Comparison of ENCODE assay signal across 11 cellular contexts in genomic region chr17:74744349-74744713, GRCh38. TPM values are rescaled to one million over a fixed set of nuclear protein-coding genes. Genes with fewer than 3 reads are reported as not detected.
DNase-seq lines count a peak whose midpoint lies in the region; ATAC-seq, FAIRE-seq and TF ChIP-seq lines count a peak whose summit lies in the region.
"Had no signal": no experiment of that assay in that cellular context is flagged by ENCODE, and none has a peak within 500 bp of the region (broad histone marks: within the 10 kb centered on the region; RNA-seq: fewer than 3 reads in every experiment).

No MANE protein-coding gene starts in this region.

- H3K36me3 Mint-ChIP-seq in MCF 10A (ENCODE audit: insufficient read depth, unreplicated experiment) = no peaks in the 10 kb centered on the region
- H3K36me3 Mint-ChIP-seq in T-cell = no peaks in the 10 kb centered on the region
- no peaks in the 10 kb centered on the region for H3K36me3 Mint-ChIP-seq in stimulated activated naive B cell treated with anti-CD40 and anti-IgM and Interleukin-4, amounts not matched to agents 10 μg/mL and 1 μg/mL and 100 μg/mL, for 72 hours
- H3K36me3 Mint-ChIP-seq: WTC11 had no signal

- no peak overlapping the region for H2AFZ ChIP-seq in mammary epithelial cell (ENCODE audit: low read depth, low read length)
- no peak overlapping the region for H2AFZ ChIP-seq in keratinocyte (ENCODE audit: control insufficient read depth, low read length)

- H3K27ac Mint-ChIP-seq in MCF 10A (ENCODE audit: low read depth, unreplicated experiment) = peak overlapping the region; percentile 84
- peak overlapping the region; percentile 99 to 100 for H3K27ac Mint-ChIP-seq in T-cell
- H3K27ac Mint-ChIP-seq in stimulated activated naive B cell treated with anti-CD40 and anti-IgM and Interleukin-4, amounts not matched to agents 10 μg/mL and 1 μg/mL and 100 μg/mL, for 72 hours = peak overlapping the region; percentile 44
- H3K27ac Mint-ChIP-seq: progenitor cell of endocrine pancreas, WTC11 had no signal

- no peak for DNase-seq in MCF 10A (ENCODE audit: unreplicated experiment)
- DNase-seq in mammary epithelial cell = no peak
- no peak for DNase-seq in T-cell
- no peak for DNase-seq in keratinocyte (ENCODE audit: low read depth, low spot score)
- no peak for DNase-seq in stimulated activated naive B cell treated with anti-CD40 and anti-IgM and Interleukin-4, amounts not matched to agents 10 μg/mL and 1 μg/mL and 100 μg/mL, for 72 hours
- DNase-seq in GM19238 (ENCODE audit: insufficient read length, low spot score) = no peak

- CTCF ChIA-PET in MCF 10A (lab: Yijun Ruan, JAX) (interaction anchor here (0.6 to 4.7 kb wide), 10 partner anchors 12 to 444 kb away, joined by 3 to 74 read pairs (median 5); partner anchors contain the start of gene NAT9), mammary epithelial cell (lab: Charles Lee; ENCODE audit: low non-redundant PET) (interaction anchor here (0.5 to 0.7 kb wide), 6 partner anchors 97 to 178 kb away, joined by 3 to 5 read pairs (median 3); no protein-coding TSS in a partner anchor), T-cell (lab: Charles Lee) (interaction anchor here (0.6 to 2.4 kb wide), 10 partner anchors 10 to 87 kb away, joined by 3 to 11 read pairs (median 4); no protein-coding TSS in a partner anchor)

- TF ChIP-seq CTCF in MCF 10A (IDR thresholded peaks at IDR 0.05; ENCODE audit: unreplicated experiment) = no peak
- TF ChIP-seq CTCF in mammary epithelial cell (conservative IDR thresholded peaks at IDR 0.05 in 1 of 2, IDR thresholded peaks at IDR 0.05 in 1 of 2; ENCODE audit: extremely low read depth in 1 of 2, insufficient read depth in 1 of 2, low read depth in 1 of 2, low read length in 2 of 2) = no peak
- no peak for TF ChIP-seq CTCF in keratinocyte (optimal IDR thresholded peaks at IDR 0.05 in 1 of 3, IDR thresholded peaks at IDR 0.05 in 1 of 3, conservative IDR thresholded peaks at IDR 0.05 in 1 of 3; ENCODE audit: extremely low read depth in 1 of 3, insufficient read depth in 2 of 3, low read length in 3 of 3)

- H3K9me3 Mint-ChIP-seq in MCF 10A (ENCODE audit: unreplicated experiment) (no peaks in the 10 kb centered on the region), T-cell (no peaks in the 10 kb centered on the region)
- H3K9me3 Mint-ChIP-seq in stimulated activated naive B cell treated with anti-CD40 and anti-IgM and Interleukin-4, amounts not matched to agents 10 μg/mL and 1 μg/mL and 100 μg/mL, for 72 hours = no peaks in the 10 kb centered on the region

- FAIRE-seq in keratinocyte (lab: Jason Lieb, UNC) = no peak

- no peaks in the 10 kb centered on the region for H4K20me1 ChIP-seq in mammary epithelial cell (ENCODE audit: insufficient read depth, low read length)
- H4K20me1 ChIP-seq in keratinocyte (ENCODE audit: control insufficient read depth, extremely low read depth, insufficient read depth, low read length) = peaks cover 2% of the 10 kb centered on the region

- H3K79me2 ChIP-seq in mammary epithelial cell (ENCODE audit: insufficient read depth, low read length) (peaks cover 8% of the 10 kb centered on the region), keratinocyte (ENCODE audit: control insufficient read depth, insufficient read depth, low read length) (peaks cover 8% of the 10 kb centered on the region)

- H3K27me3 Mint-ChIP-seq in MCF 10A (ENCODE audit: insufficient read depth, unreplicated experiment) (peaks cover 9% of the 10 kb centered on the region), T-cell (no peaks in the 10 kb centered on the region)
- no peaks in the 10 kb centered on the region for H3K27me3 Mint-ChIP-seq in stimulated activated naive B cell treated with anti-CD40 and anti-IgM and Interleukin-4, amounts not matched to agents 10 μg/mL and 1 μg/mL and 100 μg/mL, for 72 hours

- no peaks in the 10 kb centered on the region for H3K9me1 ChIP-seq in keratinocyte (ENCODE audit: control insufficient read depth, extremely low read depth, insufficient read depth, low read length)

- POLR2A ChIA-PET in MCF 10A (lab: Yijun Ruan, JAX) = interaction anchor here (0.6 to 1.6 kb wide), 5 partner anchors 12 to 129 kb away, joined by 3 to 7 read pairs (median 4); no protein-coding TSS in a partner anchor
- POLR2A ChIA-PET in T-cell (lab: Charles Lee) = no interaction called here

- in situ Hi-C loops in mammary epithelial cell (cut with MboI; ENCODE audit: low sequenced_read_pairs in 2 of 2) = loop anchor here in 1 of 2 donors (10.0 kb wide), 1 partner anchor 110 kb away; the partner anchor contains the start of gene GRIN2C

- no peak overlapping the region for H3K9ac ChIP-seq in mammary epithelial cell (ENCODE audit: insufficient read depth, low read length)
- no peak overlapping the region for H3K9ac ChIP-seq in keratinocyte (ENCODE audit: control insufficient read depth, extremely low read depth, insufficient read depth, low read length)

- H3K27me3 ChIP-seq in mammary epithelial cell (ENCODE audit: insufficient read depth, low read length) (no peaks in the 10 kb centered on the region), keratinocyte (ENCODE audit: control insufficient read depth, extremely low read depth, insufficient read depth, low read length) (peaks cover 8% of the 10 kb centered on the region)
- H3K27me3 ChIP-seq: SJCRH30 had no signal

- H3K4me3 Mint-ChIP-seq in MCF 10A (ENCODE audit: unreplicated experiment) = peak overlapping the region; percentile 59
- peak overlapping the region in 2 of 3 donors; percentile 57 to 87 for H3K4me3 Mint-ChIP-seq in T-cell
- no peak overlapping the region for H3K4me3 Mint-ChIP-seq in stimulated activated naive B cell treated with anti-CD40 and anti-IgM and Interleukin-4, amounts not matched to agents 10 μg/mL and 1 μg/mL and 100 μg/mL, for 72 hours

- no peaks in the 10 kb centered on the region for H3K36me3 ChIP-seq in mammary epithelial cell (ENCODE audit: insufficient read depth, low read length)
- no peaks in the 10 kb centered on the region for H3K36me3 ChIP-seq in keratinocyte (ENCODE audit: control insufficient read depth in 2 of 2, extremely low read depth in 1 of 2, insufficient read depth in 2 of 2, low read length in 2 of 2)
- H3K36me3 ChIP-seq: SJCRH30 had no signal

- ATAC-seq in T-cell (replicated peaks in 1 of 4) (no peak), GM18519 (IDR thresholded peaks at IDR 0.05; ENCODE audit: low FRiP score, unreplicated experiment) (no peak), HG02938 (IDR thresholded peaks at IDR 0.05; ENCODE audit: unreplicated experiment) (no peak)
- no peak for ATAC-seq in stimulated activated naive B cell treated with anti-CD40 and anti-IgM and Interleukin-4, amounts not matched to agents 10 μg/mL and 1 μg/mL and 100 μg/mL, for 72 hours (replicated peaks)

- H3K27ac ChIP-seq in mammary epithelial cell (ENCODE audit: insufficient read depth, low read depth, low read length) (no peak overlapping the region), keratinocyte (ENCODE audit: control insufficient read depth, insufficient read depth, low read length) (no peak overlapping the region)
- H3K27ac ChIP-seq: SJCRH30 had no signal

- H3K4me1 ChIP-seq in mammary epithelial cell (ENCODE audit: insufficient read depth, low read length) (no peaks in the 10 kb centered on the region), keratinocyte (ENCODE audit: control insufficient read depth, extremely low read depth, insufficient read depth, low read length) (peaks cover 4% of the 10 kb centered on the region)

- H3K4me1 Mint-ChIP-seq in MCF 10A (ENCODE audit: insufficient read depth, unreplicated experiment) (peaks cover 6% of the 10 kb centered on the region), T-cell (peaks cover 71 to 80% (median 78%) of the 10 kb centered on the region in 3 donors)
- peaks cover 42 to 69% of the 10 kb centered on the region in 2 donors for H3K4me1 Mint-ChIP-seq in stimulated activated naive B cell treated with anti-CD40 and anti-IgM and Interleukin-4, amounts not matched to agents 10 μg/mL and 1 μg/mL and 100 μg/mL, for 72 hours

- H3K4me3 ChIP-seq in mammary epithelial cell (replicated peaks in 1 of 3; ENCODE audit: insufficient read depth in 1 of 3, low read depth in 2 of 3, low read length in 3 of 3) = no peak overlapping the region
- no peak overlapping the region for H3K4me3 ChIP-seq in keratinocyte (ENCODE audit: control insufficient read depth in 2 of 3, extremely low read depth in 1 of 3, insufficient read depth in 2 of 3, low read depth in 1 of 3, low read length in 3 of 3)
- H3K4me3 ChIP-seq: SJCRH30 had no signal

- 67% methylated on average over 2 of the region's 2 CpGs for WGBS in mammary epithelial cell (ENCODE audit: low coverage, missing lambda C conversion rate)

- dilution Hi-C loops in mammary epithelial cell (cut with HindIII; ENCODE audit: low sequenced_read_pairs) = no loop called here
- dilution Hi-C loops in keratinocyte (cut with MboI; ENCODE audit: extremely low pct_ligation_motif_present, low sequenced_read_pairs) = no loop called here

- BruUV-seq in MCF 10A (replicated peaks; lab: Mats Ljungman, UMichigan) (no TSS peak), mammary epithelial cell (replicated peaks; lab: Mats Ljungman, UMichigan) (no TSS peak)

- no peak overlapping the region for H3K4me2 ChIP-seq in mammary epithelial cell (ENCODE audit: insufficient read depth, low read depth, low read length)
- H3K4me2 ChIP-seq in keratinocyte (ENCODE audit: control insufficient read depth, extremely low read depth, insufficient read depth, low read depth, low read length) = peak overlapping the region; percentile 74

- intact Hi-C loops in MCF 10A (cut with micrococcal nuclease) (loop anchor here (1.0 kb wide), 1 partner anchor 26 kb away; no protein-coding TSS in a partner anchor), mammary epithelial cell (cut with micrococcal nuclease) (loop anchor here (1.0 to 5.0 kb wide), 4 partner anchors 26 to 214 kb away; no protein-coding TSS in a partner anchor)

- H3K9me3 ChIP-seq in mammary epithelial cell (replicated peaks; ENCODE audit: insufficient read depth, low read length) (no peaks in the 10 kb centered on the region), keratinocyte (ENCODE audit: control insufficient read depth, low read depth, low read length) (no peaks in the 10 kb centered on the region)
- H3K9me3 ChIP-seq: SJCRH30 had no signal

RNA-seq across cellular contexts. Expression of gene NHERF1, which starts 4.1 kb away (rescaled TPM):
- total RNA-seq in MCF 10A (2022) (23.9 and 25.3 TPM in 2 replicates), mammary epithelial cell (10 to 100 TPM in 1 of 2 donors, 1 to 10 TPM in 1; 5.8 to 24.6 TPM), T-cell (100 to 1,000 TPM; 104 to 260 (median 223) TPM)
- polyA plus RNA-seq in mammary epithelial cell (36.3 TPM), keratinocyte (30.6 to 48.8 TPM (median 45.6 TPM) in 3 replicates)
- polyA minus RNA-seq in mammary epithelial cell (59.6 TPM), keratinocyte (37.5 to 59.3 TPM (median 43.8 TPM) in 3 replicates)
- polyA plus RNA-seq in keratinocyte (2011; ENCODE audit: low read depth) = 11.9 TPM
- polyA plus RNA-seq in keratinocyte (2011; cell fraction: cytosol; rRNA removed) = 36.4 and 42.2 TPM in 2 replicates
- polyA plus RNA-seq in keratinocyte (2011; cell fraction: nucleus; rRNA removed) = 33.6 and 37.3 TPM in 2 replicates
- 28.0 and 41.5 TPM in 2 replicates for polyA plus RNA-seq in keratinocyte (2012; ENCODE audit: low replicate concordance)
- polyA minus RNA-seq in keratinocyte (2011; cell fraction: cytosol; rRNA and poly(A)+ RNA removed) = 28.4 TPM
- polyA minus RNA-seq in keratinocyte (2011; cell fraction: nucleus; rRNA and poly(A)+ RNA removed) = 11.5 and 12.3 TPM in 2 replicates

RNA-seq across cellular contexts. Expression of gene RAB37, which starts 7.3 kb away (rescaled TPM):
- not detected in 2 replicates for total RNA-seq in MCF 10A (2022)
- not detected for total RNA-seq in mammary epithelial cell
- not detected for polyA plus RNA-seq in mammary epithelial cell
- not detected for polyA minus RNA-seq in mammary epithelial cell
- total RNA-seq in T-cell = 10 to 100 TPM; 31.2 to 73.4 (median 40.7) TPM
- 0.03 to 0.09 TPM (median 0.05 TPM) in 3 replicates for polyA plus RNA-seq in keratinocyte
- not detected for polyA plus RNA-seq in keratinocyte (2011; ENCODE audit: low read depth)
- 0.03 and 0.07 TPM in 2 replicates for polyA plus RNA-seq in keratinocyte (2011; cell fraction: cytosol; rRNA removed)
- polyA plus RNA-seq in keratinocyte (2011; cell fraction: nucleus; rRNA removed) = 0.09 and 0.17 TPM in 2 replicates
- 0.08 TPM in 1 of 2 replicates, not detected in the other for polyA plus RNA-seq in keratinocyte (2012; ENCODE audit: low replicate concordance)
- not detected in 3 replicates for polyA minus RNA-seq in keratinocyte
- polyA minus RNA-seq in keratinocyte (2011; cell fraction: cytosol; rRNA and poly(A)+ RNA removed) = not detected
- not detected in 2 replicates for polyA minus RNA-seq in keratinocyte (2011; cell fraction: nucleus; rRNA and poly(A)+ RNA removed)

RNA-seq across cellular contexts. Expression of gene CD300LF, which starts 31.6 kb away (rescaled TPM):
- total RNA-seq in MCF 10A (2022) (not detected in 2 replicates), mammary epithelial cell (not detected), T-cell (under 1 TPM in 1 of 5 donors, not detected in 4; 0.25 TPM)
- polyA plus RNA-seq in mammary epithelial cell (not detected), keratinocyte (not detected in 3 replicates)
- polyA minus RNA-seq in mammary epithelial cell (not detected), keratinocyte (not detected in 3 replicates)
- not detected for polyA plus RNA-seq in keratinocyte (2011; ENCODE audit: low read depth)
- not detected in 2 replicates for polyA plus RNA-seq in keratinocyte (2011; cell fraction: cytosol; rRNA removed)
- polyA plus RNA-seq in keratinocyte (2011; cell fraction: nucleus; rRNA removed) = not detected in 2 replicates
- polyA plus RNA-seq in keratinocyte (2012; ENCODE audit: low replicate concordance) = not detected in 2 replicates
- polyA minus RNA-seq in keratinocyte (2011; cell fraction: cytosol; rRNA and poly(A)+ RNA removed) = not detected
- polyA minus RNA-seq in keratinocyte (2011; cell fraction: nucleus; rRNA and poly(A)+ RNA removed) = not detected in 2 replicates
- total RNA-seq: progenitor cell of endocrine pancreas, SJCRH30, WTC11 had no signal

RNA-seq across cellular contexts. Expression of gene NAT9, which starts 31.8 kb away (rescaled TPM):
- total RNA-seq in MCF 10A (2022) (58.1 and 64.8 TPM in 2 replicates), mammary epithelial cell (10 to 100 TPM; 24.7 to 76.5 TPM), T-cell (10 to 100 TPM; 37.2 to 74.4 (median 71.9) TPM)
- polyA plus RNA-seq in mammary epithelial cell (37.3 TPM), keratinocyte (34.6 to 49.8 TPM (median 36.9 TPM) in 3 replicates)
- polyA minus RNA-seq in mammary epithelial cell (4.1 TPM), keratinocyte (24.3 to 33.1 TPM (median 26.9 TPM) in 3 replicates)
- polyA plus RNA-seq in keratinocyte (2011; ENCODE audit: low read depth) = 31.2 TPM
- polyA plus RNA-seq in keratinocyte (2011; cell fraction: cytosol; rRNA removed) = 15.9 and 21.8 TPM in 2 replicates
- polyA plus RNA-seq in keratinocyte (2011; cell fraction: nucleus; rRNA removed) = 135 and 136 TPM in 2 replicates
- polyA plus RNA-seq in keratinocyte (2012; ENCODE audit: low replicate concordance) = 39.2 and 43.4 TPM in 2 replicates
- polyA minus RNA-seq in keratinocyte (2011; cell fraction: cytosol; rRNA and poly(A)+ RNA removed) = 15.2 TPM
- 26.9 and 35.3 TPM in 2 replicates for polyA minus RNA-seq in keratinocyte (2011; cell fraction: nucleus; rRNA and poly(A)+ RNA removed)

Comparison
In these comparisons a context has a peak if more than half of its experiments do, and no peak if none do; other contexts are left out.
1. H3K27ac Mint-ChIP-seq: peak in every context shown above with its lines; median percentile 100 in T-cell; 84 in MCF 10A; 44 in stimulated activated naive B cell treated with anti-CD40 and anti-IgM and Interleukin-4, amounts not matched to agents 10 μg/mL and 1 μg/mL and 100 μg/mL, for 72 hours.
2. H3K4me3 Mint-ChIP-seq: peak in MCF 10A (single experiment) and T-cell (2 of 3); none in stimulated activated naive B cell treated with anti-CD40 and anti-IgM and Interleukin-4, amounts not matched to agents 10 μg/mL and 1 μg/mL and 100 μg/mL, for 72 hours (0 of 2).
3. RNA of gene RAB37, which starts 7.3 kb away (total RNA-seq): 31.2 to 73.4 TPM in T-cell; not detected in mammary epithelial cell and not detected in MCF 10A; every median in the first group is over 10 times any median in the second.